Comparison of ENCODE assay signal across 9 cellular contexts in genomic region chr10:36725581-36726520, GRCh38.
A peak's percentile ranks its signal among the peaks of the same experiment; 100 is the strongest.
DNase-seq lines count a peak whose midpoint lies in the region; ATAC-seq and TF ChIP-seq lines count a peak whose summit lies in the region.
"Had no signal": no experiment of that assay in that cellular context is flagged by ENCODE, and none has a peak within 500 bp of the region (broad histone marks: within the 10 kb centered on the region; RNA-seq: fewer than 3 reads in every experiment).

No MANE protein-coding gene starts in this region.

- H2AFZ ChIP-seq in OCI-LY7 (ENCODE audit: low read length), result no peak overlapping the region

- H3K9me2 ChIP-seq in OCI-LY7 (ENCODE audit: insufficient read depth, low read length), result no peaks in the 10 kb centered on the region

- H3K4me3 ChIP-seq in OCI-LY7 (ENCODE audit: low read depth, low read length, poor library complexity, severe bottlenecking) (no peak overlapping the region), fibroblast of mammary gland (ENCODE audit: control insufficient read depth, low read depth, low read length) (no peak overlapping the region)
- H3K4me3 ChIP-seq: BLaER1 treated with 17β-estradiol and CSF1 and Interleukin-3, amounts not matched to agents 10 nM and 100 nM had no signal

- no peak overlapping the region for H3K27ac ChIP-seq in OCI-LY7 (ENCODE audit: low read depth, low read length, poor library complexity, severe bottlenecking)
- H3K27ac ChIP-seq: BLaER1 treated with 17β-estradiol and CSF1 and Interleukin-3, amounts not matched to agents 10 nM and 100 nM had no signal

- CTCF ChIA-PET in OCI-LY7 (lab: Charles Lee; ENCODE audit: unreplicated experiment), result no interaction called here

- H3K4me1 ChIP-seq in OCI-LY7 (ENCODE audit: insufficient read depth, low read length, poor library complexity, severe bottlenecking), result no peaks in the 10 kb centered on the region

- no peak for ATAC-seq in HG03442 (IDR thresholded peaks at IDR 0.05; ENCODE audit: unreplicated experiment)
- ATAC-seq in GM19324 (IDR thresholded peaks at IDR 0.05; ENCODE audit: low FRiP score, unreplicated experiment), result no peak
- no peak for ATAC-seq in HG03045 (IDR thresholded peaks at IDR 0.05; ENCODE audit: unreplicated experiment)

- TF ChIP-seq CTCF in OCI-LY7 (conservative IDR thresholded peaks at IDR 0.05; ENCODE audit: low read length) (0 out of 2 replicates have a peak, but pooled peaks have one; percentile 21), fibroblast of mammary gland (conservative IDR thresholded peaks at IDR 0.05; ENCODE audit: control insufficient read depth, insufficient read depth, low read depth, low read length) (peak; percentile 42)

- no peaks in the 10 kb centered on the region for H3K79me2 ChIP-seq in OCI-LY7 (ENCODE audit: insufficient read depth, low read depth, low read length)

- intact Hi-C loops in OCI-LY7 (cut with micrococcal nuclease; ENCODE audit: unreplicated experiment), result loop anchor here (10.0 kb wide), 2 partner anchors 149 to 1091 kb away; no protein-coding TSS in a partner anchor

- peak; percentile 35 to 64 for DNase-seq in NCI-H524 (lab: John Stamatoyannopoulos, UW)
- no peak for DNase-seq in NCI-H524 treated with DMSO at 0.1 percent for 48 hours (lab: John Stamatoyannopoulos, UW)
- peak; percentile 5 for DNase-seq in OCI-LY7 (ENCODE audit: low spot score)
- DNase-seq in fibroblast of mammary gland (ENCODE audit: low read depth), result peak; percentile 91
- DNase-seq in pons (ENCODE audit: low spot score), result peak; percentile 52

- H3K4me2 ChIP-seq in OCI-LY7 (ENCODE audit: low read length), result no peak overlapping the region

- no peaks in the 10 kb centered on the region for H3K36me3 ChIP-seq in OCI-LY7 (ENCODE audit: insufficient read depth, low read length)
- H3K36me3 ChIP-seq: BLaER1 treated with 17β-estradiol and CSF1 and Interleukin-3, amounts not matched to agents 10 nM and 100 nM had no signal

- no peaks in the 10 kb centered on the region for H4K20me1 ChIP-seq in OCI-LY7 (ENCODE audit: insufficient read depth, low read length)
- H4K20me1 ChIP-seq: BLaER1 treated with 17β-estradiol and CSF1 and Interleukin-3, amounts not matched to agents 10 nM and 100 nM had no signal

- BruUV-seq in OCI-LY7 (replicated peaks; lab: Mats Ljungman, UMichigan), result no TSS peak

- H3K9me3 ChIP-seq in OCI-LY7 (ENCODE audit: low read length), result no peaks in the 10 kb centered on the region

- POLR2A ChIA-PET in OCI-LY7 (lab: Charles Lee), result interaction anchor here (0.6 to 0.8 kb wide), 4 partner anchors 13 to 1463 kb away, joined by 3 to 4 read pairs (median 4); no protein-coding TSS in a partner anchor
